ENCODE assay signal across 8 cellular contexts in genomic region chr19:35114656-35115537, GRCh38. TPM values are rescaled to one million over a fixed set of nuclear protein-coding genes. Genes with fewer than 3 reads are reported as not detected.
A peak's percentile ranks its signal among the peaks of the same experiment; 100 is the strongest.
DNase-seq lines count a peak whose midpoint lies in the region; ATAC-seq and TF ChIP-seq lines count a peak whose summit lies in the region.

No MANE protein-coding gene starts in this region.

- peak overlapping the region in 4 of 5 donors; percentile 6 to 69 (median 48) for H3K9ac ChIP-seq in subcutaneous abdominal adipose tissue (ENCODE audit: low read length in 5 of 5)

- H3K27ac ChIP-seq in RWPE2 (ENCODE audit: poor library complexity, severe bottlenecking) (peak overlapping the region; percentile 92), subcutaneous abdominal adipose tissue (ENCODE audit: low read depth, low read length) (no peak overlapping the region)

- peak overlapping the region; percentile 44 for H3K4me3 ChIP-seq in RWPE2 (ENCODE audit: severe bottlenecking)
- H3K4me3 ChIP-seq in subcutaneous abdominal adipose tissue (ENCODE audit: low read depth in 1 of 5, low read length in 5 of 5), result peak overlapping the region; percentile 17 to 75 (median 50)

- peak; percentile 84 for DNase-seq in AG08396 (ENCODE audit: low spot score)
- DNase-seq in H4 (ENCODE audit: low spot score), result peak; percentile 59
- DNase-seq in RWPE2 (ENCODE audit: low spot score), result no peak
- DNase-seq in glomerular visceral epithelial cell (ENCODE audit: extremely low spot score), result peak; percentile 61
- peak; percentile 63 to 95 (median 86) for DNase-seq in nucleus accumbens (lab: John Stamatoyannopoulos, UW)

- H3K36me3 ChIP-seq in RWPE2 (ENCODE audit: low read depth) (peaks cover 8% of the 10 kb centered on the region; the same call in 1 of the 2 replicates), subcutaneous abdominal adipose tissue (ENCODE audit: control insufficient read depth in 5 of 5, insufficient read depth in 5 of 5, low read length in 5 of 5) (no peaks in the 10 kb centered on the region)

- H3K27ac Mint-ChIP-seq in activated naive CD4-positive, alpha-beta T cell treated with anti-CD3 and anti-CD28 coated beads, Interleukin-2, amount 50 U/mL, for 24 hours, result no peak overlapping the region

- no peaks in the 10 kb centered on the region for H3K9me3 ChIP-seq in RWPE2 (ENCODE audit: severe bottlenecking)
- H3K9me3 ChIP-seq in subcutaneous abdominal adipose tissue (ENCODE audit: control insufficient read depth in 5 of 5, low read length in 5 of 5), result no peaks in the 10 kb centered on the region

- TF ChIP-seq CTCF in RWPE2 (IDR thresholded peaks at IDR 0.05; ENCODE audit: poor library complexity, severe bottlenecking), result peak; percentile 95

- H3K4me1 ChIP-seq in RWPE2 (ENCODE audit: insufficient read depth, poor library complexity, severe bottlenecking) (peaks cover 6% of the 10 kb centered on the region), subcutaneous abdominal adipose tissue (ENCODE audit: control insufficient read depth in 5 of 5, insufficient read depth in 5 of 5, low read length in 5 of 5) (peaks cover 0 to 36% (median 29%) of the 10 kb centered on the region in 5 donors)

- peak overlapping the region; percentile 15 for H3K4me3 Mint-ChIP-seq in activated naive CD4-positive, alpha-beta T cell treated with anti-CD3 and anti-CD28 coated beads, Interleukin-2, amount 50 U/mL, for 24 hours

- H3K27me3 ChIP-seq in RWPE2 (ENCODE audit: insufficient read depth, poor library complexity, severe bottlenecking) (no peaks in the 10 kb centered on the region), subcutaneous abdominal adipose tissue (ENCODE audit: control insufficient read depth in 5 of 5, insufficient read depth in 4 of 5, low read length in 5 of 5) (no peaks in the 10 kb centered on the region)

- no peaks in the 10 kb centered on the region for H3K9me3 Mint-ChIP-seq in activated naive CD4-positive, alpha-beta T cell treated with anti-CD3 and anti-CD28 coated beads, Interleukin-2, amount 50 U/mL, for 24 hours

- H3K36me3 Mint-ChIP-seq in activated naive CD4-positive, alpha-beta T cell treated with anti-CD3 and anti-CD28 coated beads, Interleukin-2, amount 50 U/mL, for 24 hours, result no peaks in the 10 kb centered on the region

- H3K27me3 Mint-ChIP-seq in activated naive CD4-positive, alpha-beta T cell treated with anti-CD3 and anti-CD28 coated beads, Interleukin-2, amount 50 U/mL, for 24 hours, result no peaks in the 10 kb centered on the region

- peaks cover 5% of the 10 kb centered on the region for H3K4me1 Mint-ChIP-seq in activated naive CD4-positive, alpha-beta T cell treated with anti-CD3 and anti-CD28 coated beads, Interleukin-2, amount 50 U/mL, for 24 hours

- ATAC-seq in RWPE2 (ENCODE audit: low read depth) (peak; percentile 65), HG02884 (IDR thresholded peaks at IDR 0.05; ENCODE audit: unreplicated experiment) (no peak)

RNA-seq across cellular contexts. Expression of gene FXYD3, which starts 0.7 kb away (rescaled TPM):
- not detected in 2 replicates for total RNA-seq in H4 (2014; rRNA removed; shearing (Covaris generic))

RNA-seq across cellular contexts. Expression of gene LGI4, which starts 20.0 kb away (rescaled TPM):
- total RNA-seq in H4 (2014; rRNA removed; shearing (Covaris generic)), result not detected in 2 replicates

RNA-seq across cellular contexts. Expression of gene FXYD1, which starts 23.7 kb away (rescaled TPM):
- not detected in 2 replicates for total RNA-seq in H4 (2014; rRNA removed; shearing (Covaris generic))

RNA-seq across cellular contexts. Expression of gene FXYD7, which starts 28.2 kb away (rescaled TPM):
- 0.14 TPM in 1 of 2 replicates, not detected in the other for total RNA-seq in H4 (2014; rRNA removed; shearing (Covaris generic))

RNA-seq across cellular contexts. Expression of gene FXYD5, which starts 39.6 kb away (rescaled TPM):
- 173 and 209 TPM in 2 replicates for total RNA-seq in H4 (2014; rRNA removed; shearing (Covaris generic))
